Comparison of ENCODE assay signal across 15 cellular contexts in the genomic region with DNA sequence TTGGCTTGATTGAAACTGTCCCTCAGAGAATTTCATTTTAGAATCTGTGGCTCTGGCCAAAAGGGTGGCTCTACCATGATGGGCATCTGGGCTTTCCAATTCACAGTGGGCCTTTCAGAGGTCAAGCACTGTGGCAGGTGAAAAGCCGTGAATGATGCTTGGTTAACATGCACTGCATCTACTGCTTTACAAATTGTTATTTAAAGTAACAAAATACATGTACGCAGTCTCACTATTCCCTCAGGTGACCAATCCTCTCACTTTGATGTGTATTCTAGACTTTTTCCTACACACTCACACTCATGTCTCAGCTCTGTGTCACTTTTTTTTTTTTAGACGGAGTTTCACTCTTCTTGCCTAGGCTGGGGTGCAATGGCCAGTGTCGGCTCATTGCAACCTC.
"Had no signal": no experiment of that assay in that cellular context is flagged by ENCODE, and none has a peak within 500 bp of the region (broad histone marks: within the 10 kb centered on the region; RNA-seq: fewer than 3 reads in every experiment).

No MANE protein-coding gene starts in this region.

- H3K27me3 ChIP-seq: heart right ventricle, sigmoid colon, testis had no signal

- H3K9me3 Mint-ChIP-seq: activated naive CD4-positive, alpha-beta T cell treated with anti-CD3 and anti-CD28 coated beads, Interleukin-2, amount 50 U/mL, for 24 hours; activated T-helper 17 cell treated with anti-CD3 and anti-CD28 coated beads, Interleukin-2, amount 50 U/mL, for 72 hours; nephron progenitor cell; stimulated activated naive CD8-positive, alpha-beta T cell treated with anti-CD3 and anti-CD28 coated beads, Interleukin-15, amount 100 ng/mL, for 72 hours had no signal

- DNase-seq: activated CD4-positive, alpha-beta T cell treated with anti-CD3 and anti-CD28 coated beads for 48 hours; activated CD8-positive, alpha-beta T cell treated with anti-CD3 and anti-CD28 coated beads, Interleukin-2, amount 10 ng/mL, durations not matched to agents 7 days and 5 days; central memory CD4-positive, alpha-beta T cell; effector CD4-positive, alpha-beta T cell; heart right ventricle; nephron progenitor cell; sigmoid colon; stimulated activated CD4-positive, alpha-beta T cell treated with anti-CD3 and anti-CD28 coated beads, Interleukin-12 subunit alpha, Interleukin-12 subunit beta, amount 100 ng/mL, for 4 hours; stimulated activated CD4-positive, alpha-beta T cell treated with anti-CD3 and anti-CD28 coated beads, Interleukin-2, amount 100 ng/mL, for 48 hours; stimulated activated CD8-positive, alpha-beta memory T cell treated with anti-CD3 and anti-CD28 coated beads, Interleukin-4, amount 100 ng/mL, for 48 hours; stimulated activated naive CD8-positive, alpha-beta T cell treated with anti-CD3 and anti-CD28 coated beads, Interleukin-15, amount 100 ng/mL, for 72 hours; testis had no signal

- H3K36me3 Mint-ChIP-seq: activated naive CD4-positive, alpha-beta T cell treated with anti-CD3 and anti-CD28 coated beads, Interleukin-2, amount 50 U/mL, for 24 hours had no signal

- H3K36me3 ChIP-seq: sigmoid colon had no signal

- H3K4me3 Mint-ChIP-seq: activated CD8-positive, alpha-beta T cell treated with anti-CD3 and anti-CD28 coated beads, Interleukin-2, amount 10 ng/mL, durations not matched to agents 7 days and 5 days; activated naive CD4-positive, alpha-beta T cell treated with anti-CD3 and anti-CD28 coated beads, Interleukin-2, amount 50 U/mL, for 24 hours; activated T-helper 17 cell treated with anti-CD3 and anti-CD28 coated beads, Interleukin-2, amount 50 U/mL, for 72 hours; nephron progenitor cell; stimulated activated naive CD8-positive, alpha-beta T cell treated with anti-CD3 and anti-CD28 coated beads, Interleukin-15, amount 100 ng/mL, for 72 hours had no signal

- H3K27ac ChIP-seq: coronary artery, testis had no signal

- H3K9me3 ChIP-seq: heart right ventricle, sigmoid colon, testis had no signal

- H3K4me3 ChIP-seq: coronary artery, heart right ventricle, sigmoid colon, testis had no signal

- H3K27ac Mint-ChIP-seq: activated CD8-positive, alpha-beta T cell treated with anti-CD3 and anti-CD28 coated beads, Interleukin-2, amount 10 ng/mL, durations not matched to agents 7 days and 5 days; activated naive CD4-positive, alpha-beta T cell treated with anti-CD3 and anti-CD28 coated beads, Interleukin-2, amount 50 U/mL, for 24 hours; activated T-helper 17 cell treated with anti-CD3 and anti-CD28 coated beads, Interleukin-2, amount 50 U/mL, for 72 hours; nephron progenitor cell; stimulated activated naive CD8-positive, alpha-beta T cell treated with anti-CD3 and anti-CD28 coated beads, Interleukin-15, amount 100 ng/mL, for 72 hours had no signal

- ATAC-seq: activated CD8-positive, alpha-beta T cell treated with anti-CD3 and anti-CD28 coated beads, Interleukin-2, amount 10 ng/mL, durations not matched to agents 7 days and 5 days; activated T-helper 17 cell treated with anti-CD3 and anti-CD28 coated beads, Interleukin-2, amount 50 U/mL, for 72 hours; heart right ventricle; stimulated activated naive CD8-positive, alpha-beta T cell treated with anti-CD3 and anti-CD28 coated beads, Interleukin-15, amount 100 ng/mL, for 72 hours had no signal
